1 cellular context compared by ENCODE assay signal in genomic region chr19:4967738-4968461, GRCh38.
TF ChIP-seq lines count a peak whose summit lies in the region.

No MANE protein-coding gene starts in this region.

TF ChIP-seq in GM23338, 12 proteins besides CTCF, POLR2A, EP300 and RAD21 (continued from another document):
- TF ChIP-seq ZNF462 (CRISPR knock-in tag; IDR thresholded peaks at IDR 0.05) (no peak), STAT1 (IDR thresholded peaks at IDR 0.05; ENCODE audit: unreplicated experiment) (no peak), JUNB (IDR thresholded peaks at IDR 0.05; ENCODE audit: unreplicated experiment) (no peak), REST (IDR thresholded peaks at IDR 0.05; ENCODE audit: unreplicated experiment) (no peak)
